Comparison of ENCODE assay signal across 18 cellular contexts in genomic region chr12:51122844-51123243, GRCh38.
"Had no signal": no experiment of that assay in that cellular context is flagged by ENCODE, and none has a peak within 500 bp of the region (broad histone marks: within the 10 kb centered on the region; RNA-seq: fewer than 3 reads in every experiment).

No MANE protein-coding gene starts in this region.

- H3K4me2 ChIP-seq: neural progenitor cell had no signal

- DNase-seq: activated CD4-positive, alpha-beta T cell treated with anti-CD3 and anti-CD28 coated beads, Interleukin-2, amount 50 U/mL, for 1 hour; activated CD8-positive, alpha-beta memory T cell treated with anti-CD3 and anti-CD28 coated beads for 24 hours; activated naive CD4-positive, alpha-beta T cell treated with Interleukin-2 at 50 U/mL for 16 hours; activated naive CD8-positive, alpha-beta T cell treated with anti-CD3 and anti-CD28 coated beads, Interleukin-2, amount 50 U/mL, for 24 hours; aorta; dorsolateral prefrontal cortex; endodermal cell; hippocampal formation; midbrain; ovary; retina; small intestine; stimulated activated naive CD8-positive, alpha-beta T cell treated with anti-CD3 and anti-CD28 coated beads, Interleukin-15, Interleukin-2, amounts not matched to agents 100 U/mL and 50 U/mL, for 24 hours; transverse colon had no signal

- H3K4me3 Mint-ChIP-seq: activated naive CD8-positive, alpha-beta T cell treated with anti-CD3 and anti-CD28 coated beads, Interleukin-2, amount 50 U/mL, for 24 hours; activated T-helper 17 cell treated with anti-CD3 and anti-CD28 coated beads, Interleukin-2, amount 50 U/mL, for 72 hours; endodermal cell; neural progenitor cell had no signal

- H3K9me3 Mint-ChIP-seq: activated naive CD8-positive, alpha-beta T cell treated with anti-CD3 and anti-CD28 coated beads, Interleukin-2, amount 50 U/mL, for 24 hours; activated T-helper 17 cell treated with anti-CD3 and anti-CD28 coated beads, Interleukin-2, amount 50 U/mL, for 72 hours; endodermal cell; neural progenitor cell had no signal

- H3K4me1 ChIP-seq: breast epithelium, neural progenitor cell, transverse colon had no signal

- H3K36me3 ChIP-seq: breast epithelium, neural progenitor cell, ovary, transverse colon had no signal

- H3K27ac ChIP-seq: breast epithelium, neural progenitor cell, ovary, transverse colon had no signal

- H3K27me3 Mint-ChIP-seq: activated naive CD8-positive, alpha-beta T cell treated with anti-CD3 and anti-CD28 coated beads, Interleukin-2, amount 50 U/mL, for 24 hours; activated T-helper 17 cell treated with anti-CD3 and anti-CD28 coated beads, Interleukin-2, amount 50 U/mL, for 72 hours had no signal

- H3K9me3 ChIP-seq: breast epithelium, ovary, transverse colon had no signal

- H3K9ac ChIP-seq: neural progenitor cell had no signal

- ATAC-seq: activated naive CD8-positive, alpha-beta T cell treated with anti-CD3 and anti-CD28 coated beads, Interleukin-2, amount 50 U/mL, for 24 hours; activated T-helper 17 cell treated with anti-CD3 and anti-CD28 coated beads, Interleukin-2, amount 50 U/mL, for 72 hours; stimulated activated naive CD8-positive, alpha-beta T cell treated with anti-CD3 and anti-CD28 coated beads, Interleukin-15, Interleukin-2, amounts not matched to agents 100 U/mL and 50 U/mL, for 24 hours had no signal

- H3K27ac Mint-ChIP-seq: activated naive CD8-positive, alpha-beta T cell treated with anti-CD3 and anti-CD28 coated beads, Interleukin-2, amount 50 U/mL, for 24 hours; activated T-helper 17 cell treated with anti-CD3 and anti-CD28 coated beads, Interleukin-2, amount 50 U/mL, for 72 hours; endodermal cell; neural progenitor cell had no signal

- H3K27me3 ChIP-seq: breast epithelium, dorsolateral prefrontal cortex, neural progenitor cell, ovary, transverse colon had no signal

- H2AFZ ChIP-seq: neural progenitor cell had no signal

- H3K4me3 ChIP-seq: breast epithelium, dorsolateral prefrontal cortex, lung, neural progenitor cell, ovary, transverse colon had no signal
